ENCODE assay signal across 19 cellular contexts in genomic region chr1:195530961-195531360, GRCh38.
A peak's percentile ranks its signal among the peaks of the same experiment; 100 is the strongest.
DNase-seq lines count a peak whose midpoint lies in the region; TF ChIP-seq lines count a peak whose summit lies in the region.
"Had no signal": no experiment of that assay in that cellular context is flagged by ENCODE, and none has a peak within 500 bp of the region (broad histone marks: within the 10 kb centered on the region; RNA-seq: fewer than 3 reads in every experiment).

No MANE protein-coding gene starts in this region.

- no peak overlapping the region for H3K9ac ChIP-seq in fibroblast of lung (ENCODE audit: insufficient read depth, low read length)
- H3K9ac ChIP-seq: BLaER1 had no signal

- H3K27ac Mint-ChIP-seq in osteocyte (ENCODE audit: unreplicated experiment) = peak overlapping the region; percentile 53
- H3K27ac Mint-ChIP-seq: CD8-positive, alpha-beta memory T cell; IgD-negative memory B cell had no signal

- H3K4me1 ChIP-seq in fibroblast of lung (ENCODE audit: control insufficient read depth, extremely low read depth, insufficient read depth, low read length) = no peaks in the 10 kb centered on the region
- no peaks in the 10 kb centered on the region for H3K4me1 ChIP-seq in testis
- H3K4me1 ChIP-seq: BLaER1 had no signal

- H3K27ac ChIP-seq in fibroblast of lung (ENCODE audit: insufficient read depth, low read length) (no peak overlapping the region), testis (no peak overlapping the region)
- H3K27ac ChIP-seq: BLaER1 had no signal

- H3K4me1 Mint-ChIP-seq in osteocyte (ENCODE audit: unreplicated experiment) = peaks cover 24% of the 10 kb centered on the region
- H3K4me1 Mint-ChIP-seq: CD8-positive, alpha-beta memory T cell; IgD-negative memory B cell had no signal

- intact Hi-C loops in testis (cut with DNase I; ENCODE audit: low total_unique reads) = no loop called here

- H3K79me2 ChIP-seq in fibroblast of lung (ENCODE audit: control insufficient read depth, insufficient read depth, low read length) = no peaks in the 10 kb centered on the region

- H3K9me3 ChIP-seq in fibroblast of lung (ENCODE audit: control insufficient read depth, insufficient read depth, low read depth, low read length) (no peaks in the 10 kb centered on the region), testis (no peaks in the 10 kb centered on the region)
- H3K9me3 ChIP-seq: BLaER1 had no signal

- DNase-seq in EL = peak; percentile 33
- peak; percentile 58 for DNase-seq in M059J (ENCODE audit: low read depth)
- peak; percentile 6 to 81 for DNase-seq in fibroblast of lung (ENCODE audit: low read depth in 2 of 2)
- DNase-seq in osteocyte (ENCODE audit: extremely low spot score, unreplicated experiment) = no peak
- no peak for DNase-seq in testis
- DNase-seq in NCI-H1092 treated with DMSO at 0.1 percent for 48 hours (lab: John Stamatoyannopoulos, UW) = no peak
- no peak for DNase-seq in NOMO-1 treated with dmso at 0.1 percent for 144 hours (lab: John Stamatoyannopoulos, UW; ENCODE audit: unreplicated experiment)
- no peak for DNase-seq in effector CD4-positive, alpha-beta T cell
- DNase-seq: CD8-positive, alpha-beta memory T cell; GOT3; NCI-H1436 treated with DMSO at 0.1 percent for 48 hours; NCI-H2081 treated with DMSO at 0.1 percent for 48 hours; NCI-H345; NCI-H526 treated with DMSO at 0.1 percent for 48 hours; OCI-M1; RPMI8226 had no signal

- H3K27me3 ChIP-seq in fibroblast of lung (ENCODE audit: control insufficient read depth, insufficient read depth, low read length) (no peaks in the 10 kb centered on the region), testis (no peaks in the 10 kb centered on the region)
- H3K27me3 ChIP-seq: BLaER1 had no signal

- peaks cover 15% of the 10 kb centered on the region for H3K9me3 Mint-ChIP-seq in osteocyte (ENCODE audit: unreplicated experiment)

- no peak overlapping the region for H2AFZ ChIP-seq in fibroblast of lung (ENCODE audit: low read length)

- TF ChIP-seq POLR2A in testis (IDR thresholded peaks at IDR 0.05) = no peak

- peaks cover 2% of the 10 kb centered on the region for H3K36me3 Mint-ChIP-seq in osteocyte (ENCODE audit: unreplicated experiment)
- H3K36me3 Mint-ChIP-seq: CD8-positive, alpha-beta memory T cell; IgD-negative memory B cell had no signal

- H3K4me3 Mint-ChIP-seq in osteocyte (ENCODE audit: unreplicated experiment) = no peak overlapping the region
- H3K4me3 Mint-ChIP-seq: CD8-positive, alpha-beta memory T cell; IgD-negative memory B cell had no signal

- H3K4me2 ChIP-seq in fibroblast of lung (ENCODE audit: extremely low read depth, insufficient read depth, low read length) = no peak overlapping the region
- H3K4me2 ChIP-seq: BLaER1 had no signal

- 54 to 69% methylated on average over 2 of the region's 2 CpGs for WGBS in testis, 2 donors

- H4K20me1 ChIP-seq in fibroblast of lung (ENCODE audit: control insufficient read depth, extremely low read depth, insufficient read depth, low read length) = no peaks in the 10 kb centered on the region
- H4K20me1 ChIP-seq: BLaER1 had no signal

- H3K36me3 ChIP-seq in fibroblast of lung (ENCODE audit: control insufficient read depth, insufficient read depth, low read length) (no peaks in the 10 kb centered on the region), testis (ENCODE audit: low read depth, missing control alignments) (no peaks in the 10 kb centered on the region)
- H3K36me3 ChIP-seq: BLaER1 had no signal

- H3K4me3 ChIP-seq in fibroblast of lung (replicated peaks in 1 of 4; ENCODE audit: control extremely low read depth in 1 of 4, insufficient read depth in 1 of 4, low read depth in 3 of 4, low read length in 4 of 4) = no peak overlapping the region
- no peak overlapping the region for H3K4me3 ChIP-seq in testis
- H3K4me3 ChIP-seq: BLaER1, GM12878 had no signal

- TF ChIP-seq CTCF in fibroblast of lung (conservative IDR thresholded peaks at IDR 0.05 in 1 of 2, IDR thresholded peaks at IDR 0.05 in 1 of 2; ENCODE audit: low read depth in 1 of 2, low read length in 2 of 2) (no peak), osteocyte (IDR thresholded peaks at IDR 0.05) (no peak), testis (IDR thresholded peaks at IDR 0.05) (no peak)

- H3K27me3 Mint-ChIP-seq in osteocyte (ENCODE audit: unreplicated experiment) = no peaks in the 10 kb centered on the region
- H3K27me3 Mint-ChIP-seq: CD8-positive, alpha-beta memory T cell; IgD-negative memory B cell had no signal

Comparison
In these comparisons a context has a peak if more than half of its experiments do, and no peak if none do; other contexts are left out.
1. DNase-seq: peak in EL (single experiment), M059J (single experiment) and fibroblast of lung (2 of 2); none in osteocyte (single experiment), testis (single experiment), NCI-H1092 treated with DMSO at 0.1 percent for 48 hours (single experiment), NOMO-1 treated with dmso at 0.1 percent for 144 hours (single experiment) and effector CD4-positive, alpha-beta T cell (single experiment).